8 cellular contexts compared by ENCODE assay signal in the genomic region with DNA sequence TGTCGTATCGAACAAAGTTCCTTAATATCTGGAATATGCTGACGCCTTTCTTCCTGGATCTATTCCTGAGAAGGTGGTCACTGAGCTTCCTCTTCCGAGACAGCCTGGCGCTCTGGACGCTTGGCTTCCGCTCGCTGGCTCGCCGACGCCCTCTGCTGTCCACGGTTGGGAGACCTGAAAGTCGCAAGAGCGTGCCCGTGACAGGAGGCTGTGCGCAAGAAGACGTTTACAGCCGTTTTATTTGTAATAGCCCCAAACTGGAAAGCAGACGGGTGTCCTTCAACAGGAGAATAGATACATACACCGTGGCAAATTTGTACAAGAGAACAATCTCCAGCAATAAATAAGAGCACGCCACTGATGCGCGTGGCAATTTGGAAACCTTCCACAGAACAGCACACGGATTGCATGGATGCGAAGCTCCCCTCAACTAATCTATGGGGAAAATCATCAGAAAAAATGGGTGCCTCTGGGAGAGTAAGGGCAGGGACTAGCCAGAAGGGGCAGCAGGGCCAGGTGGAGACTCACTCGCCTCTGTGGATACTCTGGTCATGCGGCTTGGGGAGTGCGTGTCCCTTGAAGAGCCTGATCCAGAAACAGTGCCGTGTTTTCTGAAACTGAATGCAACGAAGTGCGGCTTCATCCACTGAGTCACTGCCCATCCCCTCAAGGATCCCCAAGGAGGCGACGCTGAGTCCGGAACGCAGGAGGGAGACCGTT. TPM values are rescaled to one million over a fixed set of nuclear protein-coding genes. Genes with fewer than 3 reads are reported as not detected.
DNase-seq lines count a peak whose midpoint lies in the region; ATAC-seq, FAIRE-seq and TF ChIP-seq lines count a peak whose summit lies in the region.

No MANE protein-coding gene starts in this region.

- H3K36me3 Mint-ChIP-seq in activated T-helper 17 cell treated with anti-CD3 and anti-CD28 coated beads, Interleukin-2, amount 50 U/mL, for 72 hours (ENCODE audit: low read depth) = no peaks in the 10 kb centered on the region
- H3K36me3 Mint-ChIP-seq in nephron (ENCODE audit: low read depth) = no peaks in the 10 kb centered on the region
- no peaks in the 10 kb centered on the region for H3K36me3 Mint-ChIP-seq in stimulated activated memory B cell treated with anti-CD40 and anti-IgM and Interleukin-4, amounts not matched to agents 10 μg/mL and 1 μg/mL and 100 μg/mL, for 72 hours

- H3K4me1 Mint-ChIP-seq in activated T-helper 17 cell treated with anti-CD3 and anti-CD28 coated beads, Interleukin-2, amount 50 U/mL, for 72 hours = peaks cover 6% of the 10 kb centered on the region
- peaks cover 6% of the 10 kb centered on the region for H3K4me1 Mint-ChIP-seq in nephron
- peaks cover 8% of the 10 kb centered on the region for H3K4me1 Mint-ChIP-seq in stimulated activated memory B cell treated with anti-CD40 and anti-IgM and Interleukin-4, amounts not matched to agents 10 μg/mL and 1 μg/mL and 100 μg/mL, for 72 hours

- peak overlapping the region; percentile 33 for H3K4me3 ChIP-seq in fibroblast of mammary gland (ENCODE audit: control insufficient read depth, low read depth, low read length)

- no peak overlapping the region for H3K27ac Mint-ChIP-seq in activated T-helper 17 cell treated with anti-CD3 and anti-CD28 coated beads, Interleukin-2, amount 50 U/mL, for 72 hours
- H3K27ac Mint-ChIP-seq in nephron = no peak overlapping the region
- no peak overlapping the region for H3K27ac Mint-ChIP-seq in stimulated activated memory B cell treated with anti-CD40 and anti-IgM and Interleukin-4, amounts not matched to agents 10 μg/mL and 1 μg/mL and 100 μg/mL, for 72 hours

- TF ChIP-seq CTCF in fibroblast of mammary gland (conservative IDR thresholded peaks at IDR 0.05; ENCODE audit: control insufficient read depth, insufficient read depth, low read depth, low read length) (peak; percentile 85), nephron (IDR thresholded peaks at IDR 0.05; ENCODE audit: unreplicated experiment in 3 of 3) (peak; percentile 77 to 83 (median 82))

- peak overlapping the region; percentile 41 for H3K4me3 Mint-ChIP-seq in activated T-helper 17 cell treated with anti-CD3 and anti-CD28 coated beads, Interleukin-2, amount 50 U/mL, for 72 hours
- peak overlapping the region in 1 of 3 experiments; percentile 26 for H3K4me3 Mint-ChIP-seq in nephron
- peak overlapping the region; percentile 33 for H3K4me3 Mint-ChIP-seq in stimulated activated memory B cell treated with anti-CD40 and anti-IgM and Interleukin-4, amounts not matched to agents 10 μg/mL and 1 μg/mL and 100 μg/mL, for 72 hours

- DNase-seq in RPMI7951 (ENCODE audit: low read depth) = peak; percentile 54
- DNase-seq in fibroblast of mammary gland (ENCODE audit: low read depth) = peak; percentile 67

- ATAC-seq in GM18505 (IDR thresholded peaks at IDR 0.05; ENCODE audit: unreplicated experiment) (peak; percentile 86), HG03520 (IDR thresholded peaks at IDR 0.05; ENCODE audit: unreplicated experiment) (peak; percentile 73)
- ATAC-seq in activated T-helper 17 cell treated with anti-CD3 and anti-CD28 coated beads, Interleukin-2, amount 50 U/mL, for 72 hours (replicated peaks) = peak; percentile 87
- ATAC-seq in stimulated activated memory B cell treated with anti-CD40 and anti-IgM and Interleukin-4, amounts not matched to agents 10 μg/mL and 1 μg/mL and 100 μg/mL, for 72 hours = peak; percentile 62

- H3K9me3 Mint-ChIP-seq in activated T-helper 17 cell treated with anti-CD3 and anti-CD28 coated beads, Interleukin-2, amount 50 U/mL, for 72 hours = no peaks in the 10 kb centered on the region
- H3K9me3 Mint-ChIP-seq in nephron = no peaks in the 10 kb centered on the region
- no peaks in the 10 kb centered on the region for H3K9me3 Mint-ChIP-seq in stimulated activated memory B cell treated with anti-CD40 and anti-IgM and Interleukin-4, amounts not matched to agents 10 μg/mL and 1 μg/mL and 100 μg/mL, for 72 hours

- peak; percentile 95 for FAIRE-seq in A204.1 (lab: Jason Lieb, UNC)

- no peak for TF ChIP-seq POLR2A in GM18505 (IDR thresholded peaks at IDR 0.05; ENCODE audit: borderline replicate concordance, extremely low read depth, insufficient read depth, insufficient read length)

- H3K27me3 Mint-ChIP-seq in activated T-helper 17 cell treated with anti-CD3 and anti-CD28 coated beads, Interleukin-2, amount 50 U/mL, for 72 hours = peaks cover 21% of the 10 kb centered on the region
- peaks cover 62% of the 10 kb centered on the region for H3K27me3 Mint-ChIP-seq in nephron (ENCODE audit: low read depth)
- H3K27me3 Mint-ChIP-seq in stimulated activated memory B cell treated with anti-CD40 and anti-IgM and Interleukin-4, amounts not matched to agents 10 μg/mL and 1 μg/mL and 100 μg/mL, for 72 hours = peaks cover 49% of the 10 kb centered on the region

RNA-seq across cellular contexts. Expression of gene BNIP3, which starts 41.5 kb away (rescaled TPM):
- total RNA-seq in RPMI7951 (2014; rRNA removed; shearing (Covaris generic)) = 314 and 385 TPM in 2 replicates
- total RNA-seq in activated T-helper 17 cell treated with anti-CD3 and anti-CD28 coated beads, Interleukin-2, amount 50 U/mL, for 72 hours = 100 to 1,000 TPM; 102 to 362 TPM

RNA-seq across cellular contexts. Expression of gene JAKMIP3, which starts 42.5 kb away (rescaled TPM):
- total RNA-seq in RPMI7951 (2014; rRNA removed; shearing (Covaris generic)) = not detected in 2 replicates
- total RNA-seq in activated T-helper 17 cell treated with anti-CD3 and anti-CD28 coated beads, Interleukin-2, amount 50 U/mL, for 72 hours = 1 to 10 TPM in 1 of 2 donors, under 1 TPM in 1; 0.26 to 1.2 TPM

Comparison
In these comparisons a context has a peak if more than half of its experiments do, and no peak if none do; other contexts are left out.
1. Peak in every context shown above with its lines: DNase-seq, ATAC-seq and H3K4me3 ChIP-seq.